ENCODE assay signal across 3 cellular contexts in genomic region chr16:19147627-19148026, GRCh38.
TF ChIP-seq lines count a peak whose summit lies in the region.

No MANE protein-coding gene starts in this region.

TF ChIP-seq in HepG2, 621 proteins besides CTCF, POLR2A, EP300 and RAD21:
- TF ChIP-seq RBAK (CRISPR knock-in tag; IDR thresholded peaks at IDR 0.05) (peak; percentile 96), ZNF761 (CRISPR knock-in tag; conservative IDR thresholded peaks at IDR 0.05) (no peak)

TF ChIP-seq in HEK293, 187 proteins besides CTCF, POLR2A, EP300 and RAD21:
- TF ChIP-seq ZNF548 (tag by site-specific recombination; IDR thresholded peaks at IDR 0.05) (no peak), RBAK (tag by site-specific recombination; IDR thresholded peaks at IDR 0.05) (peak; percentile 96), SETDB1 (IDR thresholded peaks at IDR 0.05; ENCODE audit: insufficient read length, low read length) (no peak), ZNF19 (tag by site-specific recombination; IDR thresholded peaks at IDR 0.05; ENCODE audit: low read depth) (no peak)

TF ChIP-seq in K562, 482 proteins besides CTCF, POLR2A, EP300 and RAD21:
- TF ChIP-seq CBX5 (IDR thresholded peaks at IDR 0.05; ENCODE audit: borderline replicate concordance, low read depth), result no peak
- TF ChIP-seq RBM25 (IDR thresholded peaks at IDR 0.05; ENCODE audit: low read depth, low read length, severe bottlenecking), result peak; percentile 70
- no peak for TF ChIP-seq ZFP30 (CRISPR knock-in tag; IDR thresholded peaks at IDR 0.05; ENCODE audit: borderline replicate concordance)
- TF ChIP-seq THRAP3 (IDR thresholded peaks at IDR 0.05; ENCODE audit: borderline replicate concordance), result no peak
- TF ChIP-seq EP400 (IDR thresholded peaks at IDR 0.05), result no peak
- no peak for TF ChIP-seq KDM2B (CRISPR knock-in tag; IDR thresholded peaks at IDR 0.05)
- TF ChIP-seq YY1 (IDR thresholded peaks at IDR 0.05; ENCODE audit: borderline replicate concordance in 1 of 3, control insufficient read depth in 1 of 3, extremely low read depth in 1 of 3, insufficient read depth in 3 of 3, insufficient read length in 1 of 3, insufficient replicate concordance in 2 of 3, low read depth in 1 of 3, low read length in 2 of 3), result no peak
